Comparison of ENCODE assay signal across 25 cellular contexts in genomic region chr11:122144752-122145151, GRCh38. TPM values are rescaled to one million over a fixed set of nuclear protein-coding genes. Genes with fewer than 3 reads are reported as not detected.
"Had no signal": no experiment of that assay in that cellular context is flagged by ENCODE, and none has a peak within 500 bp of the region (broad histone marks: within the 10 kb centered on the region; RNA-seq: fewer than 3 reads in every experiment).

No MANE protein-coding gene starts in this region.

- H3K27me3 ChIP-seq: esophagus squamous epithelium, heart left ventricle, ovary, testis, tibial nerve, upper lobe of right lung, vagina had no signal

- H3K27ac ChIP-seq: esophagus squamous epithelium, heart left ventricle, ovary, testis, tibial nerve, upper lobe of right lung, vagina had no signal

- H3K27ac Mint-ChIP-seq: dendritic cell treated with granulocyte-macrophage colony-stimulating factor and Interleukin-4, amounts not matched to agents 40 ng/mL and 50 ng/mL, for 4 days; nephron; progenitor cell of endocrine pancreas; stimulated activated naive B cell treated with anti-CD40 and anti-IgM and Interleukin-4, amounts not matched to agents 10 μg/mL and 1 μg/mL and 100 μg/mL, for 72 hours; stimulated activated naive CD8-positive, alpha-beta T cell treated with anti-CD3 and anti-CD28 coated beads, Interleukin-15, amount 100 ng/mL, for 72 hours had no signal

- DNase-seq: esophagus squamous epithelium; foreskin melanocyte; heart left ventricle; hippocampal formation; left colon; left ventricle myocardium superior; mesenchymal stem cell; midbrain; ovary; right cardiac atrium; stimulated activated CD4-positive, alpha-beta T cell treated with anti-CD3 and anti-CD28 coated beads, Interleukin-15, amount 100 ng/mL, for 24 hours; stimulated activated CD4-positive, alpha-beta T cell treated with anti-CD3 and anti-CD28 coated beads, Interleukin-2, amount 100 ng/mL, for 24 hours; stimulated activated CD4-positive, alpha-beta T cell treated with anti-CD3 and anti-CD28 coated beads, Interleukin-4, amount 100 ng/mL, for 4 hours; stimulated activated naive B cell treated with anti-CD40 and anti-IgM and Interleukin-4, amounts not matched to agents 10 μg/mL and 1 μg/mL and 100 μg/mL, for 72 hours; stimulated activated naive CD8-positive, alpha-beta T cell treated with anti-CD3 and anti-CD28 coated beads, Interleukin-15, amount 100 ng/mL, for 72 hours; testis; upper lobe of right lung had no signal

- H3K4me3 Mint-ChIP-seq: dendritic cell treated with granulocyte-macrophage colony-stimulating factor and Interleukin-4, amounts not matched to agents 40 ng/mL and 50 ng/mL, for 4 days; nephron; stimulated activated naive B cell treated with anti-CD40 and anti-IgM and Interleukin-4, amounts not matched to agents 10 μg/mL and 1 μg/mL and 100 μg/mL, for 72 hours; stimulated activated naive CD8-positive, alpha-beta T cell treated with anti-CD3 and anti-CD28 coated beads, Interleukin-15, amount 100 ng/mL, for 72 hours had no signal

- H3K4me3 ChIP-seq: esophagus squamous epithelium, heart left ventricle, lung, ovary, testis, tibial nerve, upper lobe of right lung, vagina had no signal

- H3K4me1 ChIP-seq: testis, upper lobe of right lung, vagina had no signal

- H3K36me3 Mint-ChIP-seq: stimulated activated naive B cell treated with anti-CD40 and anti-IgM and Interleukin-4, amounts not matched to agents 10 μg/mL and 1 μg/mL and 100 μg/mL, for 72 hours had no signal

- H3K9me3 Mint-ChIP-seq: dendritic cell treated with granulocyte-macrophage colony-stimulating factor and Interleukin-4, amounts not matched to agents 40 ng/mL and 50 ng/mL, for 4 days; nephron; stimulated activated naive B cell treated with anti-CD40 and anti-IgM and Interleukin-4, amounts not matched to agents 10 μg/mL and 1 μg/mL and 100 μg/mL, for 72 hours; stimulated activated naive CD8-positive, alpha-beta T cell treated with anti-CD3 and anti-CD28 coated beads, Interleukin-15, amount 100 ng/mL, for 72 hours had no signal

- FAIRE-seq: colon had no signal

- H3K4me1 Mint-ChIP-seq: stimulated activated naive B cell treated with anti-CD40 and anti-IgM and Interleukin-4, amounts not matched to agents 10 μg/mL and 1 μg/mL and 100 μg/mL, for 72 hours; stimulated activated naive CD8-positive, alpha-beta T cell treated with anti-CD3 and anti-CD28 coated beads, Interleukin-15, amount 100 ng/mL, for 72 hours had no signal

- H3K9me3 ChIP-seq: esophagus squamous epithelium, heart left ventricle, ovary, testis, tibial nerve, upper lobe of right lung, vagina had no signal

- ATAC-seq: heart left ventricle; left colon; left ventricle myocardium superior; right cardiac atrium; stimulated activated naive B cell treated with anti-CD40 and anti-IgM and Interleukin-4, amounts not matched to agents 10 μg/mL and 1 μg/mL and 100 μg/mL, for 72 hours; stimulated activated naive CD8-positive, alpha-beta T cell treated with anti-CD3 and anti-CD28 coated beads, Interleukin-15, amount 100 ng/mL, for 72 hours; upper lobe of right lung had no signal

- H3K36me3 ChIP-seq: esophagus squamous epithelium, heart left ventricle, ovary, tibial nerve, upper lobe of right lung, vagina had no signal

RNA-seq across cellular contexts. Expression of gene BLID, which starts 28.7 kb away (rescaled TPM):
- total RNA-seq: esophagus squamous epithelium, heart left ventricle, kidney epithelial cell, left colon, left ventricle myocardium superior, progenitor cell of endocrine pancreas, upper lobe of right lung had no signal
- polyA plus RNA-seq: heart left ventricle, lung had no signal
